In genomic region chr12:121508533-121508932, GRCh38 we compare ENCODE assay signal across 26 cellular contexts.
A peak's percentile ranks its signal among the peaks of the same experiment; 100 is the strongest.
DNase-seq lines count a peak whose midpoint lies in the region; ATAC-seq, FAIRE-seq and TF ChIP-seq lines count a peak whose summit lies in the region.
"Had no signal": no experiment of that assay in that cellular context is flagged by ENCODE, and none has a peak within 500 bp of the region (broad histone marks: within the 10 kb centered on the region; RNA-seq: fewer than 3 reads in every experiment).

No MANE protein-coding gene starts in this region.

- in situ Hi-C loops in GM12878 (cut with MboI), result no loop called here

- BruUV-seq in GM12878 (replicated peaks; lab: Mats Ljungman, UMichigan), result TSS peak; percentile 25

- H3K27ac Mint-ChIP-seq in CD14-positive monocyte, result peak overlapping the region in 4 of 7 donors; percentile 12 to 69 (median 26)
- peak overlapping the region in 5 of 9 donors; percentile 18 to 52 (median 32) for H3K27ac Mint-ChIP-seq in naive thymus-derived CD4-positive, alpha-beta T cell
- H3K27ac Mint-ChIP-seq: GM23338 had no signal

- WGBS in GM12878 (ENCODE audit: insufficient coverage, insufficient replicate concordance, low lambda C conversion rate, missing lambda C conversion rate), result 88% methylated on average over 11 of the region's 11 CpGs

- CTCF ChIA-PET in GM12878 (lab: Yijun Ruan, JAX), result interaction anchor here (1.5 to 2.1 kb wide), 4 partner anchors 9 to 288 kb away, joined by 3 to 7 read pairs (median 3); no protein-coding TSS in a partner anchor
- CTCF ChIA-PET in naive thymus-derived CD4-positive, alpha-beta T cell (lab: Charles Lee), result no interaction called here

- H3K27ac ChIP-seq in GM12878 (ENCODE audit: control insufficient read depth, insufficient read depth) (no peak overlapping the region), substantia nigra (ENCODE audit: low read depth, low read length, poor library complexity, severe bottlenecking) (no peak overlapping the region)
- H3K27ac ChIP-seq in naive thymus-derived CD4-positive, alpha-beta T cell (ENCODE audit: low read depth, low read length), result no peak overlapping the region
- H3K27ac ChIP-seq: 22Rv1, PC-9, SJCRH30 had no signal

- TF ChIP-seq CTCF in CD14-positive monocyte (IDR thresholded peaks at IDR 0.05), result no peak
- TF ChIP-seq CTCF in GM12878 (IDR thresholded peaks at IDR 0.05 in 2 of 3, conservative IDR thresholded peaks at IDR 0.05 in 1 of 3; ENCODE audit: control insufficient read depth in 2 of 3, extremely low read depth in 1 of 3, insufficient read depth in 1 of 3, low read depth in 3 of 3, low read length in 3 of 3), result no peak

- intact Hi-C loops in CD14-positive monocyte (cut with micrococcal nuclease), result no loop called here
- intact Hi-C loops in GM12878 (cut with micrococcal nuclease; ENCODE audit: unreplicated experiment), result no loop called here
- intact Hi-C loops in naive thymus-derived CD4-positive, alpha-beta T cell (cut with micrococcal nuclease), result no loop called here

- H3K4me3 Mint-ChIP-seq in CD14-positive monocyte, result no peak overlapping the region
- no peak overlapping the region for H3K4me3 Mint-ChIP-seq in naive thymus-derived CD4-positive, alpha-beta T cell
- H3K4me3 Mint-ChIP-seq: CD4-positive, CD25-positive, alpha-beta regulatory T cell; GM23338 had no signal

- H3K9me3 ChIP-seq in GM12878 (replicated peaks; ENCODE audit: control insufficient read depth, insufficient read depth, low read length), result no peaks in the 10 kb centered on the region
- H3K9me3 ChIP-seq in naive thymus-derived CD4-positive, alpha-beta T cell (ENCODE audit: control insufficient read depth in 2 of 3, low read length in 3 of 3), result no peaks in the 10 kb centered on the region
- H3K9me3 ChIP-seq: BE2C, SJCRH30 had no signal

- no peak for FAIRE-seq in GM12878 (lab: Jason Lieb, UNC)

- SMC1A ChIA-PET in GM12878 (lab: Charles Lee; ENCODE audit: uncharacterized antibody, unreplicated experiment), result interaction anchor here (1.1 kb wide), 1 partner anchor 163 kb away, joined by 3 read pairs; no protein-coding TSS in a partner anchor

- no peaks in the 10 kb centered on the region for H3K79me2 ChIP-seq in GM12878 (ENCODE audit: control insufficient read depth, insufficient read depth, low read length)

- DNase-seq in NCI-H2171 treated with DMSO at 0.1 percent for 48 hours (lab: John Stamatoyannopoulos, UW), result peak; percentile 21
- no peak for DNase-seq in NCI-H2171 (lab: John Stamatoyannopoulos, UW)
- no peak for DNase-seq in CD14-positive monocyte (ENCODE audit: low spot score)
- no peak for DNase-seq in GM12878 (ENCODE audit: low read depth, low spot score)
- DNase-seq in naive thymus-derived CD4-positive, alpha-beta T cell, result no peak
- DNase-seq in substantia nigra (lab: John Stamatoyannopoulos, UW), result no peak
- DNase-seq in iPS-NIHi11 (ENCODE audit: low spot score), result no peak
- no peak for DNase-seq in T-helper 1 cell
- DNase-seq: BE2C; CD4-positive, CD25-positive, alpha-beta regulatory T cell; COR-L47; DMS53; HCEC 1CT; KBM-7; MV-4-11; NCI-H1105; NCI-H1436 treated with DMSO at 0.1 percent for 48 hours; NCI-H187 treated with DMSO at 0.1 percent for 48 hours; NCI-H446 treated with DMSO at 0.1 percent for 48 hours; NCI-H526; PC-9; SJCRH30 had no signal

- no peak for ATAC-seq in GM12878
- ATAC-seq in naive thymus-derived CD4-positive, alpha-beta T cell, result no peak
- ATAC-seq: GM23338, Right ventricle myocardium inferior, SK-N-SH treated with all-trans-retinoic acid at 6 μM for 48 hours had no signal

- peaks cover 66 to 87% of the 10 kb centered on the region in 2 donors for H3K36me3 Mint-ChIP-seq in CD14-positive monocyte
- peaks cover 1 to 25% (median 8%) of the 10 kb centered on the region in 5 donors for H3K36me3 Mint-ChIP-seq in naive thymus-derived CD4-positive, alpha-beta T cell

- no peaks in the 10 kb centered on the region for H3K27me3 ChIP-seq in GM12878 (replicated peaks in 1 of 2; ENCODE audit: control insufficient read depth in 2 of 2, insufficient read depth in 2 of 2, low read length in 1 of 2)
- H3K27me3 ChIP-seq in naive thymus-derived CD4-positive, alpha-beta T cell (ENCODE audit: control insufficient read depth in 2 of 2, insufficient read depth in 2 of 2, low read length in 2 of 2), result no peaks in the 10 kb centered on the region
- H3K27me3 ChIP-seq: BE2C, SJCRH30 had no signal

- H3K4me3 ChIP-seq in GM12878, result no peak overlapping the region
- H3K4me3 ChIP-seq in naive thymus-derived CD4-positive, alpha-beta T cell (ENCODE audit: low read length), result no peak overlapping the region
- H3K4me3 ChIP-seq: GM23338, PC-9, SJCRH30 had no signal

- TF ChIP-seq EP300 in GM12878 (IDR thresholded peaks at IDR 0.05; ENCODE audit: borderline replicate concordance in 1 of 2, control insufficient read depth in 1 of 2, low read depth in 2 of 2, low read length in 2 of 2), result no peak

- H3K4me1 ChIP-seq in GM12878 (ENCODE audit: control insufficient read depth, insufficient read depth, low read length), result no peaks in the 10 kb centered on the region
- no peaks in the 10 kb centered on the region for H3K4me1 ChIP-seq in naive thymus-derived CD4-positive, alpha-beta T cell (ENCODE audit: control insufficient read depth in 2 of 2, insufficient read depth in 2 of 2, low read length in 2 of 2)
- H3K4me1 ChIP-seq: SJCRH30 had no signal

- no peaks in the 10 kb centered on the region for H4K20me1 ChIP-seq in GM12878 (ENCODE audit: control insufficient read depth, insufficient read depth)

- H3K9me3 Mint-ChIP-seq in CD14-positive monocyte, result no peaks in the 10 kb centered on the region
- H3K9me3 Mint-ChIP-seq in naive thymus-derived CD4-positive, alpha-beta T cell, result peaks cover 0 to 1% (median 0%) of the 10 kb centered on the region in 11 donors
- H3K9me3 Mint-ChIP-seq: CD4-positive, CD25-positive, alpha-beta regulatory T cell; GM23338 had no signal

- POLR2A ChIA-PET in GM12878 (lab: Charles Lee), result interaction anchor here (0.5 to 1.7 kb wide), 3 partner anchors 11 to 174 kb away, joined by 3 to 5 read pairs (median 4); no protein-coding TSS in a partner anchor
- POLR2A ChIA-PET in naive thymus-derived CD4-positive, alpha-beta T cell (lab: Charles Lee), result no interaction called here

- H3K27me3 Mint-ChIP-seq in CD14-positive monocyte (ENCODE audit: low read depth in 3 of 3), result peaks cover 0 to 5% (median 0%) of the 10 kb centered on the region in 3 donors
- H3K27me3 Mint-ChIP-seq in naive thymus-derived CD4-positive, alpha-beta T cell, result no peaks in the 10 kb centered on the region
- H3K27me3 Mint-ChIP-seq: CD4-positive, CD25-positive, alpha-beta regulatory T cell had no signal

- RAD21 ChIA-PET in GM12878 (lab: Charles Lee; ENCODE audit: unreplicated experiment), result no interaction called here

- H2AFZ ChIP-seq in GM12878 (ENCODE audit: control insufficient read depth, low read depth, low read length), result no peak overlapping the region
- H2AFZ ChIP-seq: GM23338, PC-9 had no signal

- no peaks in the 10 kb centered on the region for H3K4me1 Mint-ChIP-seq in CD14-positive monocyte
- H3K4me1 Mint-ChIP-seq in naive thymus-derived CD4-positive, alpha-beta T cell, result peaks cover 0 to 8% (median 3%) of the 10 kb centered on the region in 7 donors
- H3K4me1 Mint-ChIP-seq: GM23338 had no signal

- H3K36me3 ChIP-seq in GM12878 (ENCODE audit: control insufficient read depth in 2 of 2, insufficient read depth in 2 of 2, low read length in 1 of 2), result peaks cover 14 to 31% of the 10 kb centered on the region in 2 experiments
- H3K36me3 ChIP-seq in naive thymus-derived CD4-positive, alpha-beta T cell (ENCODE audit: control insufficient read depth in 2 of 3, insufficient read depth in 3 of 3, low read length in 3 of 3), result peaks cover 0 to 63% (median 10%) of the 10 kb centered on the region in 3 experiments
- H3K36me3 ChIP-seq: SJCRH30 had no signal

- no peak overlapping the region for H3K4me2 ChIP-seq in GM12878 (ENCODE audit: control insufficient read depth, insufficient read depth)
- H3K4me2 ChIP-seq: GM23338, PC-9 had no signal

- H3K9ac ChIP-seq in GM12878 (ENCODE audit: control insufficient read depth, insufficient read depth, low read length), result no peak overlapping the region

- no peak for TF ChIP-seq RAD21 in GM12878 (IDR thresholded peaks at IDR 0.05; ENCODE audit: insufficient read depth, low read depth, low read length)

- no peak for TF ChIP-seq POLR2A in GM12878 (IDR thresholded peaks at IDR 0.05; ENCODE audit: low read depth, low read length)

TF ChIP-seq in GM12878, 131 proteins besides CTCF, POLR2A, EP300 and RAD21 (continues in another document):
- TF ChIP-seq SKIL (IDR thresholded peaks at IDR 0.05; ENCODE audit: low read depth, poor library complexity, severe bottlenecking), result no peak
- no peak for TF ChIP-seq NFYA (IDR thresholded peaks at IDR 0.05; ENCODE audit: borderline replicate concordance, low read depth, low read length)
- no peak for TF ChIP-seq SPI1 (IDR thresholded peaks at IDR 0.05; ENCODE audit: borderline replicate concordance, insufficient read depth, low read depth, low read length)
- TF ChIP-seq NKRF (conservative IDR thresholded peaks at IDR 0.05), result no peak
- no peak for TF ChIP-seq LARP7 (IDR thresholded peaks at IDR 0.05)
